28 cellular contexts compared by ENCODE assay signal in genomic region chr10:112675560-112676083, GRCh38.
"Had no signal": no experiment of that assay in that cellular context is flagged by ENCODE, and none has a peak within 500 bp of the region (broad histone marks: within the 10 kb centered on the region; RNA-seq: fewer than 3 reads in every experiment).

No MANE protein-coding gene starts in this region.

- H3K4me3 Mint-ChIP-seq: stimulated activated effector memory CD8-positive, alpha-beta T cell treated with anti-CD3 and anti-CD28 coated beads, Interleukin-12 subunit alpha, Interleukin-12 subunit beta, amount 100 ng/mL, for 72 hours; stimulated activated memory B cell treated with anti-CD40 and anti-IgM and Interleukin-4, amounts not matched to agents 10 μg/mL and 1 μg/mL and 100 μg/mL, for 72 hours; stimulated activated naive B cell treated with anti-CD40 and anti-IgM and Interleukin-4, amounts not matched to agents 10 μg/mL and 1 μg/mL and 100 μg/mL, for 72 hours; stimulated activated naive CD8-positive, alpha-beta T cell treated with anti-CD3 and anti-CD28 coated beads, Interleukin-15, amount 100 ng/mL, for 72 hours; stimulated activated naive CD8-positive, alpha-beta T cell treated with anti-CD3 and anti-CD28 coated beads, Interleukin-15, Interleukin-2, amounts not matched to agents 100 ng/mL and 50 ng/mL, for 24 hours; type B pancreatic cell had no signal

- H3K9me3 ChIP-seq: stomach, suprapubic skin, testis, thoracic aorta, thyroid gland, tibial artery, tibial nerve, transverse colon, upper lobe of left lung, upper lobe of right lung, uterus, vagina had no signal

- ATAC-seq: stimulated activated effector memory CD8-positive, alpha-beta T cell treated with anti-CD3 and anti-CD28 coated beads, Interleukin-12 subunit alpha, Interleukin-12 subunit beta, amount 100 ng/mL, for 72 hours; stimulated activated memory B cell treated with anti-CD40 and anti-IgM and Interleukin-4, amounts not matched to agents 10 μg/mL and 1 μg/mL and 100 μg/mL, for 72 hours; stimulated activated naive B cell treated with anti-CD40 and anti-IgM and Interleukin-4, amounts not matched to agents 10 μg/mL and 1 μg/mL and 100 μg/mL, for 72 hours; stimulated activated naive CD8-positive, alpha-beta T cell treated with anti-CD3 and anti-CD28 coated beads, Interleukin-15, amount 100 ng/mL, for 72 hours; stimulated activated naive CD8-positive, alpha-beta T cell treated with anti-CD3 and anti-CD28 coated beads, Interleukin-15, Interleukin-2, amounts not matched to agents 100 U/mL and 50 U/mL, for 24 hours; upper lobe of right lung had no signal

- FAIRE-seq: urothelium cell line had no signal

- H3K9me3 Mint-ChIP-seq: stimulated activated effector memory CD8-positive, alpha-beta T cell treated with anti-CD3 and anti-CD28 coated beads, Interleukin-12 subunit alpha, Interleukin-12 subunit beta, amount 100 ng/mL, for 72 hours; stimulated activated memory B cell treated with anti-CD40 and anti-IgM and Interleukin-4, amounts not matched to agents 10 μg/mL and 1 μg/mL and 100 μg/mL, for 72 hours; stimulated activated naive B cell treated with anti-CD40 and anti-IgM and Interleukin-4, amounts not matched to agents 10 μg/mL and 1 μg/mL and 100 μg/mL, for 72 hours; stimulated activated naive CD8-positive, alpha-beta T cell treated with anti-CD3 and anti-CD28 coated beads, Interleukin-15, amount 100 ng/mL, for 72 hours; stimulated activated naive CD8-positive, alpha-beta T cell treated with anti-CD3 and anti-CD28 coated beads, Interleukin-15, Interleukin-2, amounts not matched to agents 100 ng/mL and 50 ng/mL, for 24 hours; type B pancreatic cell had no signal

- H3K36me3 ChIP-seq: suprapubic skin, thoracic aorta, thyroid gland, upper lobe of left lung, uterus, vagina had no signal

- H3K4me3 ChIP-seq: stomach, suprapubic skin, testis, thoracic aorta, thyroid gland, tibial artery, tibial nerve, transverse colon, upper lobe of left lung, upper lobe of right lung, uterus, vagina had no signal

- H3K27me3 Mint-ChIP-seq: stimulated activated memory B cell treated with anti-CD40 and anti-IgM and Interleukin-4, amounts not matched to agents 10 μg/mL and 1 μg/mL and 100 μg/mL, for 72 hours; stimulated activated naive B cell treated with anti-CD40 and anti-IgM and Interleukin-4, amounts not matched to agents 10 μg/mL and 1 μg/mL and 100 μg/mL, for 72 hours; stimulated activated naive CD8-positive, alpha-beta T cell treated with anti-CD3 and anti-CD28 coated beads, Interleukin-15, amount 100 ng/mL, for 72 hours; stimulated activated naive CD8-positive, alpha-beta T cell treated with anti-CD3 and anti-CD28 coated beads, Interleukin-15, Interleukin-2, amounts not matched to agents 100 ng/mL and 50 ng/mL, for 24 hours; type B pancreatic cell had no signal

- H3K36me3 Mint-ChIP-seq: stimulated activated effector memory CD8-positive, alpha-beta T cell treated with anti-CD3 and anti-CD28 coated beads, Interleukin-12 subunit alpha, Interleukin-12 subunit beta, amount 100 ng/mL, for 72 hours; type B pancreatic cell had no signal

- DNase-seq: stimulated activated CD4-positive, alpha-beta T cell treated with anti-CD3 and anti-CD28 coated beads, Interleukin-2, amount 100 ng/mL, for 48 hours; stimulated activated CD4-positive, alpha-beta T cell treated with anti-CD3 and anti-CD28 coated beads, Interleukin-4, amount 100 ng/mL, for 1 hour; stimulated activated CD4-positive, alpha-beta T cell treated with anti-CD3 and anti-CD28 coated beads, Interleukin-4, amount 100 ng/mL, for 24 hours; stimulated activated CD4-positive, alpha-beta T cell treated with anti-CD3 and anti-CD28 coated beads, Interleukin-4, amount 100 ng/mL, for 4 hours; stimulated activated CD8-positive, alpha-beta memory T cell treated with anti-CD3 and anti-CD28 coated beads, Interleukin-4, amount 100 ng/mL, for 48 hours; stimulated activated naive B cell treated with anti-CD40 and anti-IgM and Interleukin-4, amounts not matched to agents 10 μg/mL and 1 μg/mL and 100 μg/mL, for 72 hours; stimulated activated naive CD4-positive, alpha-beta T cell; stimulated activated naive CD4-positive, alpha-beta T cell treated with Interleukin-2 at 50 U/mL for 16 hours; stimulated activated naive CD8-positive, alpha-beta T cell treated with anti-CD3 and anti-CD28 coated beads, Interleukin-15, amount 100 ng/mL, for 72 hours; stimulated activated naive CD8-positive, alpha-beta T cell treated with anti-CD3 and anti-CD28 coated beads, Interleukin-15, Interleukin-2, amounts not matched to agents 100 U/mL and 50 U/mL, for 24 hours; stomach; substantia nigra; testis; thyroid gland; tibial artery; transverse colon; upper lobe of left lung; upper lobe of right lung; uterus had no signal

- H3K27ac ChIP-seq: stomach, suprapubic skin, testis, thoracic aorta, thyroid gland, tibial artery, tibial nerve, transverse colon, upper lobe of left lung, upper lobe of right lung, uterus, vagina had no signal

- H3K4me1 Mint-ChIP-seq: stimulated activated effector memory CD8-positive, alpha-beta T cell treated with anti-CD3 and anti-CD28 coated beads, Interleukin-12 subunit alpha, Interleukin-12 subunit beta, amount 100 ng/mL, for 72 hours; stimulated activated memory B cell treated with anti-CD40 and anti-IgM and Interleukin-4, amounts not matched to agents 10 μg/mL and 1 μg/mL and 100 μg/mL, for 72 hours; stimulated activated naive B cell treated with anti-CD40 and anti-IgM and Interleukin-4, amounts not matched to agents 10 μg/mL and 1 μg/mL and 100 μg/mL, for 72 hours; stimulated activated naive CD8-positive, alpha-beta T cell treated with anti-CD3 and anti-CD28 coated beads, Interleukin-15, amount 100 ng/mL, for 72 hours had no signal

- H3K4me1 ChIP-seq: suprapubic skin, testis, thyroid gland, tibial artery, transverse colon, upper lobe of left lung, upper lobe of right lung, uterus, vagina had no signal

- H3K27me3 ChIP-seq: stomach, suprapubic skin, testis, thyroid gland, tibial artery, tibial nerve, transverse colon, upper lobe of left lung, upper lobe of right lung, uterus, vagina had no signal

- H3K27ac Mint-ChIP-seq: stimulated activated effector memory CD8-positive, alpha-beta T cell treated with anti-CD3 and anti-CD28 coated beads, Interleukin-12 subunit alpha, Interleukin-12 subunit beta, amount 100 ng/mL, for 72 hours; stimulated activated memory B cell treated with anti-CD40 and anti-IgM and Interleukin-4, amounts not matched to agents 10 μg/mL and 1 μg/mL and 100 μg/mL, for 72 hours; stimulated activated naive B cell treated with anti-CD40 and anti-IgM and Interleukin-4, amounts not matched to agents 10 μg/mL and 1 μg/mL and 100 μg/mL, for 72 hours; stimulated activated naive CD8-positive, alpha-beta T cell treated with anti-CD3 and anti-CD28 coated beads, Interleukin-15, amount 100 ng/mL, for 72 hours; stimulated activated naive CD8-positive, alpha-beta T cell treated with anti-CD3 and anti-CD28 coated beads, Interleukin-15, Interleukin-2, amounts not matched to agents 100 ng/mL and 50 ng/mL, for 24 hours; type B pancreatic cell had no signal
